ENCODE assay signal across 8 cellular contexts in the genomic region with DNA sequence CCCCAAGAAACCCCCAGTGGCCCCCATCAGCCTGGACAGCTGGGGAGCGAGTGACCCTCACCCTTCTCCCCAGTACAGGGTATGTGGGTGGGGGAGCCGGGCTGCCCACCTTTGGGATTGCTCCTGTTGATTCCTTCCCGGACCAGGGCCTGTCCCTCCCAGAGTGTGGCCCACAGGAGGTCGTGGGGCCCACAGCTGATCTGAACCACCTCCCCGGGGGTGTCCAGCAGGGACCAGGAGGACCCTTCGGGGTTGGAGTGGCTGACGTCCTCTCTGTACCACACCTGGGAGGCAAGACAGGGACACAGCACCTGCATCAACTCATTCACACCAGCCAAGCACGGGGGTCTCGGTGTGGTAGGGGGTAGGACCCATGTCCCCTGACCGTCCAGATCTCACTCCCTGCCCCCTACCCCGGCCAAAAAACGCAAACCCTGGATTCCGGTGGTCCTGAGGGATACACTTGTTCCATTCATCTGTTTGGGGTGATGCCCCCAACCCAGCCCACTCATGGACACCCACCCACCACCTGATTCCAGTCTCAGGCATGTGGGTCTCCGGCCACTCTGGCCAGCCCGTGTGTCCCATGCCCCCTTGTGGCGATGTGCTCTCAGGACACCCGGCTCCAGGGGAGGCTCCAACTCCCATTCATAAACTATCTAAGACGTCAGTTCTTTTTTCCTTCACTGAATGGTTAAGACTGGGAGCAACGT. TPM values are rescaled to one million over a fixed set of nuclear protein-coding genes. Genes with fewer than 3 reads are reported as not detected.
DNase-seq lines count a peak whose midpoint lies in the region; ATAC-seq and TF ChIP-seq lines count a peak whose summit lies in the region.

No MANE protein-coding gene starts in this region.

- DNase-seq in AG04450 (ENCODE audit: low read depth, low spot score), result no peak
- no peak for DNase-seq in GM12864 (ENCODE audit: low read depth)
- peak; percentile 49 for DNase-seq in activated CD8-positive, alpha-beta T cell treated with anti-CD3 and anti-CD28 coated beads for 36 hours
- no peak for DNase-seq in left cardiac atrium
- DNase-seq in smooth muscle cell (lab: John Stamatoyannopoulos, UW; ENCODE audit: unreplicated experiment), result peak; percentile 4
- no peak for DNase-seq in NCI-H187 (lab: John Stamatoyannopoulos, UW)

- H3K9ac ChIP-seq in smooth muscle cell (ENCODE audit: low read depth), result no peak overlapping the region

- intact Hi-C loops in activated CD8-positive, alpha-beta T cell treated with anti-CD3 and anti-CD28 coated beads for 36 hours (cut with micrococcal nuclease), result no loop called here
- intact Hi-C loops in left cardiac atrium (cut with DNase I), result loop anchor here in 1 of 2 donors (5.0 kb wide), 1 partner anchor 219 kb away; no protein-coding TSS in a partner anchor

- no peak overlapping the region for H3K4me2 ChIP-seq in smooth muscle cell

- CTCF ChIA-PET in AG04450 (lab: Charles Lee), result interaction anchor here (0.8 to 1.1 kb wide), 2 partner anchors 9 to 73 kb away, joined by 4 read pairs; no protein-coding TSS in a partner anchor
- CTCF ChIA-PET in activated CD8-positive, alpha-beta T cell treated with anti-CD3 and anti-CD28 coated beads for 36 hours (lab: Charles Lee), result interaction anchor here (1.1 kb wide), 2 partner anchors 9 to 10 kb away, joined by 3 to 4 read pairs; no protein-coding TSS in a partner anchor

- H3K4me1 ChIP-seq in smooth muscle cell (ENCODE audit: low read depth), result no peaks in the 10 kb centered on the region

- peak; percentile 78 for TF ChIP-seq RAD21 in Ishikawa (IDR thresholded peaks at IDR 0.05; ENCODE audit: low read depth)

- H4K20me1 ChIP-seq in smooth muscle cell (ENCODE audit: low read depth), result no peaks in the 10 kb centered on the region

- no peak for TF ChIP-seq EP300 in Ishikawa (IDR thresholded peaks at IDR 0.05; ENCODE audit: borderline replicate concordance)

- no peaks in the 10 kb centered on the region for H3K9me3 Mint-ChIP-seq in activated CD8-positive, alpha-beta T cell treated with anti-CD3 and anti-CD28 coated beads for 36 hours

- POLR2A ChIA-PET in AG04450 (lab: Yijun Ruan, JAX), result no interaction called here
- POLR2A ChIA-PET in activated CD8-positive, alpha-beta T cell treated with anti-CD3 and anti-CD28 coated beads for 36 hours (lab: Charles Lee), result no interaction called here

- H3K4me1 Mint-ChIP-seq in activated CD8-positive, alpha-beta T cell treated with anti-CD3 and anti-CD28 coated beads for 36 hours (ENCODE audit: low read depth), result no peaks in the 10 kb centered on the region

- 71% methylated on average over 19 of the region's 19 CpGs for WGBS in smooth muscle cell (ENCODE audit: low lambda C conversion rate)

- no peaks in the 10 kb centered on the region for H3K79me2 ChIP-seq in smooth muscle cell (ENCODE audit: low read depth)

- H3K27me3 ChIP-seq in AG04450 (ENCODE audit: control insufficient read depth, insufficient read depth, low read length) (no peaks in the 10 kb centered on the region), smooth muscle cell (ENCODE audit: low read depth) (no peaks in the 10 kb centered on the region)

- peaks cover 12% of the 10 kb centered on the region for H3K36me3 Mint-ChIP-seq in activated CD8-positive, alpha-beta T cell treated with anti-CD3 and anti-CD28 coated beads for 36 hours (ENCODE audit: low read depth)

- H3K9me3 ChIP-seq in AG04450 (ENCODE audit: control insufficient read depth, insufficient read depth, low read length) (no peaks in the 10 kb centered on the region), smooth muscle cell (replicated peaks; ENCODE audit: low read depth) (no peaks in the 10 kb centered on the region)

- H2AFZ ChIP-seq in smooth muscle cell (ENCODE audit: low read depth), result no peak overlapping the region

- no peak overlapping the region for H3K27ac Mint-ChIP-seq in activated CD8-positive, alpha-beta T cell treated with anti-CD3 and anti-CD28 coated beads for 36 hours

- TF ChIP-seq CTCF in AG04450 (IDR thresholded peaks at IDR 0.05; ENCODE audit: low read depth, low read length) (peak; percentile 72), GM12864 (IDR thresholded peaks at IDR 0.05; ENCODE audit: low read depth, low read length, missing control alignments) (peak; percentile 86), smooth muscle cell (IDR thresholded peaks at IDR 0.05; ENCODE audit: borderline replicate concordance, insufficient read depth, poor library complexity, severe bottlenecking) (peak; percentile 57)
- peak; percentile 45 for TF ChIP-seq CTCF in activated CD8-positive, alpha-beta T cell treated with anti-CD3 and anti-CD28 coated beads for 36 hours (IDR thresholded peaks at IDR 0.05)

- no peaks in the 10 kb centered on the region for H3K27me3 Mint-ChIP-seq in activated CD8-positive, alpha-beta T cell treated with anti-CD3 and anti-CD28 coated beads for 36 hours

- H3K27ac ChIP-seq in AG04450 (ENCODE audit: low read depth, low read length) (no peak overlapping the region), smooth muscle cell (ENCODE audit: low read depth) (no peak overlapping the region)

- no peaks in the 10 kb centered on the region for H3K36me3 ChIP-seq in smooth muscle cell (ENCODE audit: low read depth)

- H3F3A ChIP-seq in smooth muscle cell (ENCODE audit: low read depth), result no peaks in the 10 kb centered on the region

- H3K4me3 ChIP-seq in AG04450 (ENCODE audit: low read depth, low read length) (no peak overlapping the region), GM12864 (ENCODE audit: low read depth, low read length) (no peak overlapping the region), smooth muscle cell (no peak overlapping the region)

- no peak overlapping the region for H3K4me3 Mint-ChIP-seq in activated CD8-positive, alpha-beta T cell treated with anti-CD3 and anti-CD28 coated beads for 36 hours

- peak; percentile 61 for ATAC-seq in activated CD8-positive, alpha-beta T cell treated with anti-CD3 and anti-CD28 coated beads for 36 hours
- ATAC-seq in left cardiac atrium (peak; percentile 46 to 70), HG03135 (IDR thresholded peaks at IDR 0.05; ENCODE audit: unreplicated experiment) (no peak)

TF ChIP-seq in Ishikawa, 13 proteins besides CTCF, POLR2A, EP300 and RAD21 (continues in another document):
- no peak for TF ChIP-seq NFIC (IDR thresholded peaks at IDR 0.05)
- TF ChIP-seq, protein P1, sequence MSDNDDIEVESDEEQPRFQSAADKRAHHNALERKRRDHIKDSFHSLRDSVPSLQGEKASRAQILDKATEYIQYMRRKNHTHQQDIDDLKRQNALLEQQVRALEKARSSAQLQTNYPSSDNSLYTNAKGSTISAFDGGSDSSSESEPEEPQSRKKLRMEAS (IDR thresholded peaks at IDR 0.05), result no peak
- TF ChIP-seq TCF12 (IDR thresholded peaks at IDR 0.05; ENCODE audit: low read depth), result no peak
- TF ChIP-seq, protein P2, sequence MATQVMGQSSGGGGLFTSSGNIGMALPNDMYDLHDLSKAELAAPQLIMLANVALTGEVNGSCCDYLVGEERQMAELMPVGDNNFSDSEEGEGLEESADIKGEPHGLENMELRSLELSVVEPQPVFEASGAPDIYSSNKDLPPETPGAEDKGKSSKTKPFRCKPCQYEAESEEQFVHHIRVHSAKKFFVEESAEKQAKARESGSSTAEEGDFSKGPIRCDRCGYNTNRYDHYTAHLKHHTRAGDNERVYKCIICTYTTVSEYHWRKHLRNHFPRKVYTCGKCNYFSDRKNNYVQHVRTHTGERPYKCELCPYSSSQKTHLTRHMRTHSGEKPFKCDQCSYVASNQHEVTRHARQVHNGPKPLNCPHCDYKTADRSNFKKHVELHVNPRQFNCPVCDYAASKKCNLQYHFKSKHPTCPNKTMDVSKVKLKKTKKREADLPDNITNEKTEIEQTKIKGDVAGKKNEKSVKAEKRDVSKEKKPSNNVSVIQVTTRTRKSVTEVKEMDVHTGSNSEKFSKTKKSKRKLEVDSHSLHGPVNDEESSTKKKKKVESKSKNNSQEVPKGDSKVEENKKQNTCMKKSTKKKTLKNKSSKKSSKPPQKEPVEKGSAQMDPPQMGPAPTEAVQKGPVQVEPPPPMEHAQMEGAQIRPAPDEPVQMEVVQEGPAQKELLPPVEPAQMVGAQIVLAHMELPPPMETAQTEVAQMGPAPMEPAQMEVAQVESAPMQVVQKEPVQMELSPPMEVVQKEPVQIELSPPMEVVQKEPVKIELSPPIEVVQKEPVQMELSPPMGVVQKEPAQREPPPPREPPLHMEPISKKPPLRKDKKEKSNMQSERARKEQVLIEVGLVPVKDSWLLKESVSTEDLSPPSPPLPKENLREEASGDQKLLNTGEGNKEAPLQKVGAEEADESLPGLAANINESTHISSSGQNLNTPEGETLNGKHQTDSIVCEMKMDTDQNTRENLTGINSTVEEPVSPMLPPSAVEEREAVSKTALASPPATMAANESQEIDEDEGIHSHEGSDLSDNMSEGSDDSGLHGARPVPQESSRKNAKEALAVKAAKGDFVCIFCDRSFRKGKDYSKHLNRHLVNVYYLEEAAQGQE (IDR thresholded peaks at IDR 0.05; ENCODE audit: low read depth), result no peak
- TF ChIP-seq EGR1 (IDR thresholded peaks at IDR 0.05), result no peak
- no peak for TF ChIP-seq FOXM1 (IDR thresholded peaks at IDR 0.05; ENCODE audit: borderline replicate concordance, low read depth)
- TF ChIP-seq CREB1 (IDR thresholded peaks at IDR 0.05; ENCODE audit: low read depth), result no peak
- TF ChIP-seq TAF1 (IDR thresholded peaks at IDR 0.05; ENCODE audit: low read depth), result no peak
- no peak for TF ChIP-seq TEAD4 (IDR thresholded peaks at IDR 0.05)
- no peak for TF ChIP-seq YY1 (IDR thresholded peaks at IDR 0.05; ENCODE audit: low read depth)

RNA-seq across cellular contexts. Expression of a gene that starts 10.9 kb away (rescaled TPM):
- 3.5 and 5.0 TPM in 2 replicates for polyA plus RNA-seq in AG04450 (2011; rRNA removed)
- polyA minus RNA-seq in AG04450 (2011; rRNA and poly(A)+ RNA removed), result 5.7 and 7.5 TPM in 2 replicates
- 10 to 100 TPM; 25.6 to 25.7 TPM for total RNA-seq in activated CD8-positive, alpha-beta T cell treated with anti-CD3 and anti-CD28 coated beads for 36 hours
- 10 to 100 TPM; 20.9 to 23.4 TPM for total RNA-seq in left cardiac atrium
- total RNA-seq in smooth muscle cell, result 27.7 and 33.1 TPM in 2 replicates
- polyA plus RNA-seq in smooth muscle cell, result 8.9 and 15.3 TPM in 2 replicates

RNA-seq across cellular contexts. Expression of a gene that starts 29.9 kb away (rescaled TPM):
- polyA plus RNA-seq in AG04450 (2011; rRNA removed) (not detected in 2 replicates), smooth muscle cell (1.3 and 1.4 TPM in 2 replicates)
- not detected in 2 replicates for polyA minus RNA-seq in AG04450 (2011; rRNA and poly(A)+ RNA removed)
- under 1 TPM in 1 of 2 experiments, not detected in 1; 0.94 TPM for total RNA-seq in activated CD8-positive, alpha-beta T cell treated with anti-CD3 and anti-CD28 coated beads for 36 hours
- total RNA-seq in left cardiac atrium (under 1 TPM; 0.37 to 0.38 TPM), smooth muscle cell (0.27 TPM in 1 of 2 replicates, not detected in the other)

RNA-seq across cellular contexts. Expression of a gene that starts 40.4 kb away (rescaled TPM):
- polyA plus RNA-seq in AG04450 (2011; rRNA removed) (91.9 and 104 TPM in 2 replicates), smooth muscle cell (83.0 and 84.9 TPM in 2 replicates)
- 47.8 and 68.2 TPM in 2 replicates for polyA minus RNA-seq in AG04450 (2011; rRNA and poly(A)+ RNA removed)
- 10 to 100 TPM; 44.9 to 47.6 TPM for total RNA-seq in activated CD8-positive, alpha-beta T cell treated with anti-CD3 and anti-CD28 coated beads for 36 hours
- total RNA-seq in left cardiac atrium (100 to 1,000 TPM; 190 to 207 TPM), smooth muscle cell (58.4 and 70.1 TPM in 2 replicates)

Comparison
In these comparisons a context has a peak if more than half of its experiments do, and no peak if none do; other contexts are left out.
1. DNase-seq: peak in activated CD8-positive, alpha-beta T cell treated with anti-CD3 and anti-CD28 coated beads for 36 hours (single experiment) and smooth muscle cell (single experiment); none in AG04450 (single experiment), GM12864 (single experiment), left cardiac atrium (single experiment) and NCI-H187 (0 of 2).
2. Peak in every context shown above with its lines, with median percentiles within 50 percentile points of each other: CTCF ChIP-seq.